In genomic region chr3:128051459-128051836, GRCh38 we compare ENCODE assay signal across 8 cellular contexts. TPM values are rescaled to one million over a fixed set of nuclear protein-coding genes. Genes with fewer than 3 reads are reported as not detected.
DNase-seq lines count a peak whose midpoint lies in the region; ATAC-seq, FAIRE-seq and TF ChIP-seq lines count a peak whose summit lies in the region.

No MANE protein-coding gene starts in this region.

- DNase-seq in AG08395 (ENCODE audit: low spot score) (peak; percentile 25), HFF-Myc (ENCODE audit: extremely low read depth, low read depth) (no peak), keratinocyte (ENCODE audit: low read depth, low spot score) (no peak), middle frontal gyrus (ENCODE audit: extremely low spot score, low spot score) (no peak)
- DNase-seq in activated naive CD8-positive, alpha-beta T cell treated with anti-CD3 and anti-CD28 coated beads, Interleukin-2, amount 50 U/mL, for 24 hours = no peak

- peaks cover 8% of the 10 kb centered on the region for H4K20me1 ChIP-seq in keratinocyte (ENCODE audit: control insufficient read depth, extremely low read depth, insufficient read depth, low read length)

- H2AFZ ChIP-seq in keratinocyte (ENCODE audit: control insufficient read depth, low read length) = peak overlapping the region; percentile 94

- peak overlapping the region; percentile 94 for H3K27ac Mint-ChIP-seq in activated naive CD8-positive, alpha-beta T cell treated with anti-CD3 and anti-CD28 coated beads, Interleukin-2, amount 50 U/mL, for 24 hours

- FAIRE-seq in keratinocyte (lab: Jason Lieb, UNC) = peak; percentile 56

- peak overlapping the region; percentile 95 for H3K4me2 ChIP-seq in keratinocyte (ENCODE audit: control insufficient read depth, extremely low read depth, insufficient read depth, low read depth, low read length)

- peaks cover 34% of the 10 kb centered on the region for H3K36me3 Mint-ChIP-seq in activated naive CD8-positive, alpha-beta T cell treated with anti-CD3 and anti-CD28 coated beads, Interleukin-2, amount 50 U/mL, for 24 hours (ENCODE audit: low read depth)

- no peaks in the 10 kb centered on the region for H3K9me3 Mint-ChIP-seq in activated naive CD8-positive, alpha-beta T cell treated with anti-CD3 and anti-CD28 coated beads, Interleukin-2, amount 50 U/mL, for 24 hours

- H3K4me1 ChIP-seq in keratinocyte (ENCODE audit: control insufficient read depth, extremely low read depth, insufficient read depth, low read length) (peaks cover 29% of the 10 kb centered on the region), subcutaneous abdominal adipose tissue (ENCODE audit: control insufficient read depth in 5 of 5, insufficient read depth in 5 of 5, low read length in 5 of 5) (peaks cover 10 to 42% (median 40%) of the 10 kb centered on the region in 5 donors)

- H3K9ac ChIP-seq in keratinocyte (ENCODE audit: control insufficient read depth, extremely low read depth, insufficient read depth, low read length) = peak overlapping the region; percentile 83
- H3K9ac ChIP-seq in subcutaneous abdominal adipose tissue (ENCODE audit: low read length in 5 of 5) = peak overlapping the region; percentile 71 to 92 (median 87)

- H3K9me3 ChIP-seq in keratinocyte (ENCODE audit: control insufficient read depth, low read depth, low read length) (no peaks in the 10 kb centered on the region), subcutaneous abdominal adipose tissue (ENCODE audit: control insufficient read depth in 5 of 5, low read length in 5 of 5) (no peaks in the 10 kb centered on the region)

- H3K79me2 ChIP-seq in keratinocyte (ENCODE audit: control insufficient read depth, insufficient read depth, low read length) = peaks cover 50% of the 10 kb centered on the region

- H3K9me1 ChIP-seq in keratinocyte (ENCODE audit: control insufficient read depth, extremely low read depth, insufficient read depth, low read length) = no peaks in the 10 kb centered on the region

- H3K36me3 ChIP-seq in keratinocyte (ENCODE audit: control insufficient read depth in 2 of 2, extremely low read depth in 1 of 2, insufficient read depth in 2 of 2, low read length in 2 of 2) (peaks cover 10 to 30% of the 10 kb centered on the region in 2 experiments), subcutaneous abdominal adipose tissue (ENCODE audit: control insufficient read depth in 5 of 5, insufficient read depth in 5 of 5, low read length in 5 of 5) (peaks cover 7 to 21% (median 15%) of the 10 kb centered on the region in 5 donors)

- dilution Hi-C loops in keratinocyte (cut with MboI; ENCODE audit: extremely low pct_ligation_motif_present, low sequenced_read_pairs) = no loop called here

- H3K4me3 ChIP-seq in HFF-Myc (replicated peaks; ENCODE audit: low read depth, low read length) (peak overlapping the region; percentile 92), keratinocyte (ENCODE audit: control insufficient read depth in 2 of 3, extremely low read depth in 1 of 3, insufficient read depth in 2 of 3, low read depth in 1 of 3, low read length in 3 of 3) (peak overlapping the region; percentile 63 to 78 (median 68)), subcutaneous abdominal adipose tissue (ENCODE audit: low read depth in 1 of 5, low read length in 5 of 5) (peak overlapping the region; percentile 93 to 97 (median 95))

- no peak for ATAC-seq in activated naive CD8-positive, alpha-beta T cell treated with anti-CD3 and anti-CD28 coated beads, Interleukin-2, amount 50 U/mL, for 24 hours
- no peak for ATAC-seq in GM21825 (IDR thresholded peaks at IDR 0.05; ENCODE audit: unreplicated experiment)
- no peak for ATAC-seq in esophagus mucosa

- H3K27ac ChIP-seq in keratinocyte (ENCODE audit: control insufficient read depth, insufficient read depth, low read length) (peak overlapping the region; percentile 82), subcutaneous abdominal adipose tissue (ENCODE audit: low read depth, low read length) (peak overlapping the region; percentile 79)

- H3K27me3 ChIP-seq in keratinocyte (ENCODE audit: control insufficient read depth, extremely low read depth, insufficient read depth, low read length) = no peaks in the 10 kb centered on the region
- H3K27me3 ChIP-seq in subcutaneous abdominal adipose tissue (ENCODE audit: control insufficient read depth in 5 of 5, insufficient read depth in 4 of 5, low read length in 5 of 5) = no peaks in the 10 kb centered on the region

- H3K4me1 Mint-ChIP-seq in activated naive CD8-positive, alpha-beta T cell treated with anti-CD3 and anti-CD28 coated beads, Interleukin-2, amount 50 U/mL, for 24 hours = peaks cover 38% of the 10 kb centered on the region

- H3K4me3 Mint-ChIP-seq in activated naive CD8-positive, alpha-beta T cell treated with anti-CD3 and anti-CD28 coated beads, Interleukin-2, amount 50 U/mL, for 24 hours = peak overlapping the region; percentile 94

- no peak for TF ChIP-seq CTCF in HFF-Myc (IDR thresholded peaks at IDR 0.05; ENCODE audit: low read depth, low read length, missing control alignments)
- no peak for TF ChIP-seq CTCF in keratinocyte (optimal IDR thresholded peaks at IDR 0.05 in 1 of 3, IDR thresholded peaks at IDR 0.05 in 1 of 3, conservative IDR thresholded peaks at IDR 0.05 in 1 of 3; ENCODE audit: extremely low read depth in 1 of 3, insufficient read depth in 2 of 3, low read length in 3 of 3)

- H3K27me3 Mint-ChIP-seq in activated naive CD8-positive, alpha-beta T cell treated with anti-CD3 and anti-CD28 coated beads, Interleukin-2, amount 50 U/mL, for 24 hours = peaks cover 3% of the 10 kb centered on the region

RNA-seq across cellular contexts. Expression of gene SEC61A1, which starts 0.8 kb away (rescaled TPM):
- 247 to 306 TPM (median 290 TPM) in 3 replicates for polyA plus RNA-seq in keratinocyte
- 31.5 TPM for polyA plus RNA-seq in keratinocyte (2011; ENCODE audit: low read depth)
- polyA plus RNA-seq in keratinocyte (2011; cell fraction: cytosol; rRNA removed) = 91.5 and 132 TPM in 2 replicates
- polyA plus RNA-seq in keratinocyte (2011; cell fraction: nucleus; rRNA removed) = 310 and 327 TPM in 2 replicates
- 94.0 and 216 TPM in 2 replicates for polyA plus RNA-seq in keratinocyte (2012; ENCODE audit: low replicate concordance)
- 406 to 512 TPM (median 474 TPM) in 3 replicates for polyA minus RNA-seq in keratinocyte
- polyA minus RNA-seq in keratinocyte (2011; cell fraction: cytosol; rRNA and poly(A)+ RNA removed) = 191 TPM
- 403 and 499 TPM in 2 replicates for polyA minus RNA-seq in keratinocyte (2011; cell fraction: nucleus; rRNA and poly(A)+ RNA removed)
- total RNA-seq in esophagus mucosa = 117 TPM
